ENCODE assay signal across 9 cellular contexts in the genomic region with DNA sequence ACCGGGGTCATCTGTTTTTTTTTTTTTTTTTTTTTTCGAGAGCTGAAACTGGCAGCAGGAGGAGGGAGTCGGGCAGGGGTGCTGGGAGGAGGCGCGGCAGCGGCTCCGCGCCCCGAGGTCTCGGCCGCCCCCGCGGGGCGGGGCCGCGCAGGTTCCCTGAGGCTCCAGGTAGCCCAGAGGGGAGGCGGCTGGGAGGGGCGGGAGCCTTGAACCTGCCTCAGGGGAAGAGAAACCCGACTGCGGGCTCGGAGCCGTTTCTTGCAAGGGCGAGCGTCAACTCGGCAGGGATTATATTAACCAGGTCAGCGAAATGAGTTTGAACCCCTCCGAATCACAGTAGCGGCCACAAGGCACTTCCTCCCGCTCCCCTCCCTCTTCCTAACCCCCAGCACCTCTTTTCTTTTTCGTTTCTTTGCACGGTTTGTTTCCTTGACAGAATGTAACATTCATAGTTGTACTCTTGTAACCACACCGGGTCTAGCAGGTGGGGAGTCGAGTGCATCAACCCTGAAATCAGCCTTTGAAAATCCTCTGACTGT. TPM values are rescaled to one million over a fixed set of nuclear protein-coding genes. Genes with fewer than 3 reads are reported as not detected.
A peak's percentile ranks its signal among the peaks of the same experiment; 100 is the strongest.
DNase-seq lines count a peak whose midpoint lies in the region; ATAC-seq and TF ChIP-seq lines count a peak whose summit lies in the region.
"Had no signal": no experiment of that assay in that cellular context is flagged by ENCODE, and none has a peak within 500 bp of the region (broad histone marks: within the 10 kb centered on the region; RNA-seq: fewer than 3 reads in every experiment).

No MANE protein-coding gene starts in this region.

- intact Hi-C loops in activated B cell treated with CpG ODN at 0.5 μM for 24 hours (cut with micrococcal nuclease): loop anchor here (1.0 to 5.0 kb wide), 10 partner anchors 38 to 1026 kb away; partner anchors contain the start of gene HBS1L

- H3K4me1 Mint-ChIP-seq in activated B cell treated with CpG ODN at 0.5 μM for 24 hours: peaks cover 34% of the 10 kb centered on the region

- peaks cover 2 to 3% of the 10 kb centered on the region in 2 donors for H3K27me3 ChIP-seq in mucosa of rectum (ENCODE audit: control insufficient read depth in 2 of 2, insufficient read depth in 2 of 2, low read length in 2 of 2)

- H3K27ac ChIP-seq in mucosa of rectum (ENCODE audit: low read depth in 2 of 2, low read length in 2 of 2): peak overlapping the region; percentile 71 to 75
- H3K27ac ChIP-seq: adrenal gland had no signal

- H3K9me3 ChIP-seq in mucosa of rectum (ENCODE audit: control insufficient read depth in 2 of 2, low read length in 2 of 2): no peaks in the 10 kb centered on the region
- H3K9me3 ChIP-seq: adrenal gland had no signal

- peaks cover 3% of the 10 kb centered on the region for H3K36me3 Mint-ChIP-seq in activated B cell treated with CpG ODN at 0.5 μM for 24 hours (ENCODE audit: low read depth)

- POLR2A ChIA-PET in activated B cell treated with CpG ODN at 0.5 μM for 24 hours (lab: Charles Lee): interaction anchor here (0.5 to 1.7 kb wide), 9 partner anchors 9 to 1070 kb away, joined by 3 to 13 read pairs (median 4); partner anchors contain the start of gene HBS1L

- no peaks in the 10 kb centered on the region for H3K9me3 Mint-ChIP-seq in activated B cell treated with CpG ODN at 0.5 μM for 24 hours

- H3K27ac Mint-ChIP-seq in activated B cell treated with CpG ODN at 0.5 μM for 24 hours: peak overlapping the region; percentile 57

- H3K4me3 ChIP-seq in GM08714 (ENCODE audit: low read length): peak overlapping the region; percentile 77
- peak overlapping the region; percentile 52 for H3K4me3 ChIP-seq in LNCaP clone FGC (ENCODE audit: low read depth, low read length)
- peak overlapping the region; percentile 65 for H3K4me3 ChIP-seq in choroid plexus epithelial cell (ENCODE audit: low read depth, low read length)
- peak overlapping the region; percentile 84 to 92 for H3K4me3 ChIP-seq in mucosa of rectum (ENCODE audit: low read length in 2 of 2)

- no peaks in the 10 kb centered on the region for H3K27me3 Mint-ChIP-seq in activated B cell treated with CpG ODN at 0.5 μM for 24 hours

- H3K4me1 ChIP-seq in mucosa of rectum (ENCODE audit: control insufficient read depth in 2 of 2, insufficient read depth in 2 of 2, low read length in 2 of 2): peaks cover 6 to 7% of the 10 kb centered on the region in 2 donors

- ATAC-seq in GM21825 (IDR thresholded peaks at IDR 0.05; ENCODE audit: unreplicated experiment) (peak; percentile 45), activated B cell treated with CpG ODN at 0.5 μM for 24 hours (ENCODE audit: low read depth) (peak; percentile 43)

- H3K9ac ChIP-seq in mucosa of rectum (ENCODE audit: low read depth in 1 of 2, low read length in 2 of 2): peak overlapping the region; percentile 64 to 76

- no peak for DNase-seq in LNCaP clone FGC (ENCODE audit: low read depth)
- DNase-seq in activated B cell treated with CpG ODN at 0.5 μM for 24 hours: peak; percentile 46
- DNase-seq in choroid plexus epithelial cell (ENCODE audit: low read depth): no peak
- DNase-seq in stimulated activated naive CD4-positive, alpha-beta T cell treated with Interleukin-2 at 50 U/mL for 16 hours (lab: John Stamatoyannopoulos, UW): peak; percentile 69
- no peak for DNase-seq in GF-D8 (lab: John Stamatoyannopoulos, UW)

- H3K4me3 Mint-ChIP-seq in activated B cell treated with CpG ODN at 0.5 μM for 24 hours: peak overlapping the region; percentile 87

- peaks cover 0 to 3% of the 10 kb centered on the region in 2 donors for H3K36me3 ChIP-seq in mucosa of rectum (ENCODE audit: control insufficient read depth in 2 of 2, insufficient read depth in 2 of 2, low read length in 2 of 2)
- H3K36me3 ChIP-seq: adrenal gland had no signal

- TF ChIP-seq CTCF in LNCaP clone FGC (IDR thresholded peaks at IDR 0.05; ENCODE audit: control insufficient read depth, extremely low read depth, insufficient read depth) (no peak), activated B cell treated with CpG ODN at 0.5 μM for 24 hours (IDR thresholded peaks at IDR 0.05) (no peak), choroid plexus epithelial cell (conservative IDR thresholded peaks at IDR 0.05; ENCODE audit: low read depth, low read length) (no peak)

- CTCF ChIA-PET in activated B cell treated with CpG ODN at 0.5 μM for 24 hours (lab: Charles Lee): interaction anchor here (0.7 to 2.5 kb wide), 13 partner anchors 9 to 243 kb away, joined by 3 to 29 read pairs (median 3); partner anchors contain the start of gene HBS1L

RNA-seq across cellular contexts. Expression of gene MYB, which starts 2.0 kb away (rescaled TPM):
- 2.8 and 3.2 TPM in 2 replicates for total RNA-seq in activated B cell treated with CpG ODN at 0.5 μM for 24 hours

Comparison
In these comparisons a context has a peak if more than half of its experiments do, and no peak if none do; other contexts are left out.
1. DNase-seq: peak in activated B cell treated with CpG ODN at 0.5 μM for 24 hours (single experiment) and stimulated activated naive CD4-positive, alpha-beta T cell treated with Interleukin-2 at 50 U/mL for 16 hours (single experiment); none in LNCaP clone FGC (single experiment), choroid plexus epithelial cell (single experiment) and GF-D8 (single experiment).
2. Peak in every context shown above with its lines, with median percentiles within 50 percentile points of each other: H3K4me3 ChIP-seq.